In the genomic region with DNA sequence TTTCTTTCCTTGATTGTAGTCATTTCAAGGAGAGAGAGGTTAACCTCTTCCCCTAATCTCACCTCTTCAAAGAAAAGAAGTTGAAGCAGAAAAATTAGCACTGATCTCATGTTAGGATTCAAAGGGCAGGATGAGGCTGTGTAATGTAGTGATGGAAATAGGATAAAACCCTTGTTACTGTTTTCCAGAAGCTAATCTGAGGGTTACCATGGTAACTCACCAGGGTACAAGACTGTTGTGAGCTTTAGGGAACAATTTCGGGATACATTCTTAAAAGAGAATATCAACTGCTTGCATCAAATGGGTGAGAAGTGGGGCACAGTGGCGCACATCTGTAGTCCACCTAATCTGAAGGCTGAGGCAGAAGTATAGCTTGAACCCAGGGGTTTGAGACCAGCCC, we compare ENCODE assay signal across 29 cellular contexts.
DNase-seq lines count a peak whose midpoint lies in the region; ATAC-seq, FAIRE-seq and TF ChIP-seq lines count a peak whose summit lies in the region.
"Had no signal": no experiment of that assay in that cellular context is flagged by ENCODE, and none has a peak within 500 bp of the region (broad histone marks: within the 10 kb centered on the region; RNA-seq: fewer than 3 reads in every experiment).

No MANE protein-coding gene starts in this region.

- H3K14ac ChIP-seq in H9 (ENCODE audit: insufficient read depth, low read length) (peak overlapping the region; percentile 63; the same call in 1 of the 2 replicates), H1 (ENCODE audit: insufficient read length) (no peak overlapping the region)

- H3K9ac ChIP-seq in H9 (ENCODE audit: extremely low read depth, insufficient read length, low read length): no peak overlapping the region
- H3K9ac ChIP-seq in H1 (replicated peaks in 1 of 4; ENCODE audit: extremely low read depth in 1 of 4, low read depth in 3 of 4, low read length in 3 of 4): no peak overlapping the region
- H3K9ac ChIP-seq in PC-3 (ENCODE audit: low read length): no peak overlapping the region

- ATAC-seq in WTC11 (no peak; the same call in 1 of the 2 replicates), PC-3 (no peak), HG03439 (IDR thresholded peaks at IDR 0.05; ENCODE audit: unreplicated experiment) (no peak)
- ATAC-seq: A549; CD8-positive, alpha-beta T cell; GM12878; T-cell had no signal

- H3F3A ChIP-seq in PC-3 (ENCODE audit: low read length, unreplicated experiment): no peaks in the 10 kb centered on the region

- H3K4me1 ChIP-seq in H9 (ENCODE audit: insufficient read depth, low read length) (peaks cover 7% of the 10 kb centered on the region), H1 (replicated peaks in 1 of 4; ENCODE audit: control insufficient read depth in 3 of 4, insufficient read depth in 4 of 4, low read length in 3 of 4) (peaks cover 0 to 15% (median 5%) of the 10 kb centered on the region in 4 experiments; a peak in 4 of 7 replicates), PC-3 (ENCODE audit: insufficient read depth, low read length) (no peaks in the 10 kb centered on the region)
- H3K4me1 ChIP-seq: HAP-1 had no signal

- H2AFZ ChIP-seq in H9 (ENCODE audit: low read length) (no peak overlapping the region), H1 (ENCODE audit: low read length) (no peak overlapping the region), PC-3 (ENCODE audit: low read length) (no peak overlapping the region)
- H2AFZ ChIP-seq: PC-9 had no signal

- no peak overlapping the region for H4K91ac ChIP-seq in H9 (ENCODE audit: insufficient read length, low read depth, low read length)
- H4K91ac ChIP-seq in H1 (replicated peaks; ENCODE audit: insufficient read length, low read length): no peak overlapping the region

- TF ChIP-seq RAD21 in H1 (IDR thresholded peaks at IDR 0.05 in 1 of 2, conservative IDR thresholded peaks at IDR 0.05 in 1 of 2; ENCODE audit: low read depth in 2 of 2, low read length in 2 of 2): no peak

- H3K4ac ChIP-seq in H9 (ENCODE audit: low read depth, low read length) (no peak overlapping the region), H1 (replicated peaks; ENCODE audit: insufficient read length, low read depth, low read length) (no peak overlapping the region)

- no peak for DNase-seq in H9
- no peak for DNase-seq in WTC11 (ENCODE audit: low spot score)
- no peak for DNase-seq in H1 (ENCODE audit: low read depth in 1 of 2, low spot score in 2 of 2)
- DNase-seq in superior temporal gyrus (ENCODE audit: extremely low spot score): peak; percentile 70
- no peak for DNase-seq in PC-3
- no peak for DNase-seq in activated T-cell treated with anti-CD3 and anti-CD28 coated beads, Interleukin-2, amount 50 U/mL, for 24 hours
- DNase-seq: Caco-2; CD8-positive, alpha-beta T cell; EL; GDM1; HFFc6; Karpas-422; NCI-H1092 treated with DMSO at 0.1 percent for 48 hours; NCI-H1436; NCI-H187; NCI-H2171 treated with DMSO at 0.1 percent for 48 hours; NCI-H524 treated with DMSO at 0.1 percent for 48 hours; NCI-H774; PC-9; Right ventricle myocardium superior; RPMI8226; T-cell had no signal

- H3K79me2 ChIP-seq in H9 (ENCODE audit: insufficient read depth, low read length): peaks cover 4% of the 10 kb centered on the region; the same call in 1 of the 2 replicates
- H3K79me2 ChIP-seq in H1 (ENCODE audit: control insufficient read depth in 1 of 2, insufficient read depth in 2 of 2, low read length in 2 of 2): peaks cover 4 to 74% of the 10 kb centered on the region in 2 experiments; a peak in 3 of 4 replicates
- no peaks in the 10 kb centered on the region for H3K79me2 ChIP-seq in PC-3 (ENCODE audit: low read length)

- no peak for TF ChIP-seq CTCF in H9 (conservative IDR thresholded peaks at IDR 0.05)
- no peak for TF ChIP-seq CTCF in WTC11 (IDR thresholded peaks at IDR 0.05)
- TF ChIP-seq CTCF in H1 (IDR thresholded peaks at IDR 0.05; ENCODE audit: control extremely low read depth in 1 of 3, insufficient read depth in 1 of 3, low read depth in 1 of 3, low read length in 3 of 3): no peak
- TF ChIP-seq CTCF in PC-3 (conservative IDR thresholded peaks at IDR 0.05; ENCODE audit: low read depth, low read length): no peak

- FAIRE-seq in H1 (lab: Jason Lieb, UNC): peak; percentile 7
- FAIRE-seq: A549, GM12878 had no signal

- no peaks in the 10 kb centered on the region for H3K9me2 ChIP-seq in PC-3 (replicated peaks; ENCODE audit: low read length)

- H3K9me3 ChIP-seq in H9 (ENCODE audit: control insufficient read depth, low read depth, low read length): no peaks in the 10 kb centered on the region
- H3K9me3 ChIP-seq in H1 (ENCODE audit: insufficient read depth in 2 of 2, low read depth in 1 of 2, low read length in 1 of 2): no peaks in the 10 kb centered on the region
- H3K9me3 ChIP-seq in PC-3 (ENCODE audit: low read length): no peaks in the 10 kb centered on the region
- H3K9me3 ChIP-seq: A549, Caco-2, HAP-1, SJSA1 had no signal

- H3K27ac ChIP-seq in H9 (ENCODE audit: insufficient read length, low read depth, low read length) (no peak overlapping the region), H1 (ENCODE audit: low read depth, low read length) (peak overlapping the region; percentile 55; the same call in 1 of the 2 replicates), PC-3 (ENCODE audit: low read length) (no peak overlapping the region)
- H3K27ac ChIP-seq: C4-2B, PC-9, SJSA1 had no signal

- CTCF ChIA-PET in WTC11 (lab: Charles Lee) (interaction anchor here (0.5 to 1.0 kb wide), 2 partner anchors 18 to 76 kb away, joined by 3 read pairs; no protein-coding TSS in a partner anchor), H1 (lab: Charles Lee; ENCODE audit: partially characterized antibody) (interaction anchor here (0.6 to 1.3 kb wide), 3 partner anchors 9 to 224 kb away, joined by 3 to 5 read pairs (median 3); no protein-coding TSS in a partner anchor), PC-3 (lab: Charles Lee) (interaction anchor here (0.6 kb wide), 1 partner anchor 68 kb away, joined by 3 read pairs; no protein-coding TSS in a partner anchor)

- H3K18ac ChIP-seq in H9 (ENCODE audit: insufficient read length, low read depth, low read length) (peak overlapping the region; percentile 94), H1 (ENCODE audit: extremely low read depth, low read length) (no peak overlapping the region)

- H2AK5ac ChIP-seq in H9 (ENCODE audit: insufficient read length, low read length): no peak overlapping the region
- H2AK5ac ChIP-seq in H1 (ENCODE audit: low read depth, low read length): peak overlapping the region; percentile 54; the same call in 1 of the 2 replicates

- H3K36me3 ChIP-seq in H1 (ENCODE audit: control insufficient read depth in 2 of 4, insufficient read depth in 4 of 4, low read length in 3 of 4) (no peaks in the 10 kb centered on the region), PC-3 (ENCODE audit: low read depth, low read length) (no peaks in the 10 kb centered on the region)
- H3K36me3 ChIP-seq: HAP-1, SJSA1 had no signal

- no peak overlapping the region for H2BK120ac ChIP-seq in H9 (ENCODE audit: low read depth, low read length, poor library complexity, severe bottlenecking)
- H2BK120ac ChIP-seq in H1 (replicated peaks; ENCODE audit: low read depth, low read length): no peak overlapping the region

- no peak overlapping the region for H3T11ph ChIP-seq in H9 (ENCODE audit: low read length)

- no peak overlapping the region for H3K4me2 ChIP-seq in H9 (ENCODE audit: insufficient read depth, insufficient read length, low read length)
- no peak overlapping the region for H3K4me2 ChIP-seq in H1 (ENCODE audit: insufficient read depth in 1 of 2, low read depth in 2 of 2, low read length in 2 of 2)
- H3K4me2 ChIP-seq in PC-3 (ENCODE audit: low read length): no peak overlapping the region
- H3K4me2 ChIP-seq: A549, PC-9 had no signal

- TF ChIP-seq POLR2A in H1 (IDR thresholded peaks at IDR 0.05; ENCODE audit: control extremely low read depth in 1 of 2, low read depth in 2 of 2, low read length in 2 of 2): no peak

- H3K23me2 ChIP-seq in H9 (ENCODE audit: insufficient read length, low read depth, low read length, poor library complexity, severe bottlenecking) (no peaks in the 10 kb centered on the region), H1 (ENCODE audit: low read depth, low read length) (no peaks in the 10 kb centered on the region)

- H3K23ac ChIP-seq in H9 (ENCODE audit: insufficient read length, low read depth, low read length) (no peak overlapping the region), H1 (ENCODE audit: insufficient read length) (no peak overlapping the region)

- BruUV-seq in PC-3 (replicated peaks; lab: Mats Ljungman, UMichigan): no TSS peak

- no peaks in the 10 kb centered on the region for H3K27me3 ChIP-seq in H9 (ENCODE audit: insufficient read depth, low read length)
- H3K27me3 ChIP-seq in H1 (replicated peaks in 1 of 4; ENCODE audit: control insufficient read depth in 3 of 4, extremely low read depth in 1 of 4, insufficient read depth in 3 of 4, low read length in 3 of 4): no peaks in the 10 kb centered on the region
- H3K27me3 ChIP-seq in PC-3 (ENCODE audit: low read length): no peaks in the 10 kb centered on the region
- H3K27me3 ChIP-seq: SJSA1 had no signal

- H4K8ac ChIP-seq in H9 (replicated peaks; ENCODE audit: insufficient read length, low read depth, low read length) (no peak overlapping the region), H1 (ENCODE audit: extremely low read depth, insufficient read depth, low read length) (no peak overlapping the region)

- H2BK15ac ChIP-seq in H9 (ENCODE audit: low read depth, low read length): no peak overlapping the region
- no peak overlapping the region for H2BK15ac ChIP-seq in H1 (ENCODE audit: low read length)

- H3K4me3 Mint-ChIP-seq in H9 (no peak overlapping the region), WTC11 (no peak overlapping the region)
- no peak overlapping the region for H3K4me3 Mint-ChIP-seq in activated T-cell treated with anti-CD3 and anti-CD28 coated beads, Interleukin-2, amount 50 U/mL, for 24 hours
- H3K4me3 Mint-ChIP-seq: B cell; CD8-positive, alpha-beta T cell; HFFc6; T-cell had no signal

- POLR2A ChIA-PET in WTC11 (lab: Charles Lee) (interaction anchor here (1.0 to 1.7 kb wide), 2 partner anchors 9 to 21 kb away, joined by 4 read pairs; no protein-coding TSS in a partner anchor), H1 (lab: Charles Lee; ENCODE audit: partially characterized antibody) (interaction anchor here (0.7 to 1.5 kb wide), 3 partner anchors 16 to 54 kb away, joined by 3 to 4 read pairs (median 4); no protein-coding TSS in a partner anchor), PC-3 (lab: Charles Lee; ENCODE audit: unreplicated experiment) (no interaction called here)

- H3K27ac Mint-ChIP-seq in H9: peak overlapping the region; percentile 46 to 92 (median 78); a peak in 5 of 7 replicates
- peak overlapping the region; percentile 13; the same call in 1 of the 2 replicates for H3K27ac Mint-ChIP-seq in WTC11
- H3K27ac Mint-ChIP-seq in activated T-cell treated with anti-CD3 and anti-CD28 coated beads, Interleukin-2, amount 50 U/mL, for 24 hours: no peak overlapping the region
- H3K27ac Mint-ChIP-seq: B cell; CD8-positive, alpha-beta T cell; HFFc6; T-cell had no signal

- no peaks in the 10 kb centered on the region for H3K9me3 Mint-ChIP-seq in H9
- no peaks in the 10 kb centered on the region for H3K9me3 Mint-ChIP-seq in WTC11
- no peaks in the 10 kb centered on the region for H3K9me3 Mint-ChIP-seq in activated T-cell treated with anti-CD3 and anti-CD28 coated beads, Interleukin-2, amount 50 U/mL, for 24 hours
- H3K9me3 Mint-ChIP-seq: HFFc6 had no signal

- intact Hi-C loops in PC-3 (cut with micrococcal nuclease): no loop called here

- H2BK5ac ChIP-seq in H9 (ENCODE audit: insufficient read length, low read length) (no peak overlapping the region), H1 (ENCODE audit: low read depth, low read length) (no peak overlapping the region)

- no peak for TF ChIP-seq EP300 in H1 (IDR thresholded peaks at IDR 0.05; ENCODE audit: borderline replicate concordance in 1 of 2, low read depth in 2 of 2, low read length in 2 of 2)

- H3K56ac ChIP-seq in H9 (ENCODE audit: insufficient read length, low read depth, low read length) (no peak overlapping the region), H1 (replicated peaks; ENCODE audit: insufficient read length, low read depth, low read length) (no peak overlapping the region)

- H4K20me1 ChIP-seq in H9 (ENCODE audit: control insufficient read depth, insufficient read depth, insufficient read length) (no peaks in the 10 kb centered on the region), H1 (replicated peaks in 1 of 2; ENCODE audit: control insufficient read depth in 1 of 2, insufficient read depth in 2 of 2, low read length in 2 of 2) (no peaks in the 10 kb centered on the region), PC-3 (ENCODE audit: low read length) (no peaks in the 10 kb centered on the region)

- no peaks in the 10 kb centered on the region for H3K79me1 ChIP-seq in H9 (ENCODE audit: insufficient read depth, low read depth, low read length, poor library complexity, severe bottlenecking)
- peaks cover 3% of the 10 kb centered on the region; the same call in 1 of the 2 replicates for H3K79me1 ChIP-seq in H1 (ENCODE audit: low read depth, low read length)

- H2BK12ac ChIP-seq in H9 (ENCODE audit: insufficient read length, low read depth, low read length): no peak overlapping the region
- no peak overlapping the region; the same call in 1 of the 2 replicates for H2BK12ac ChIP-seq in H1 (ENCODE audit: low read depth, low read length)

- H3K27me3 Mint-ChIP-seq in H9 (ENCODE audit: low read depth): no peaks in the 10 kb centered on the region
- H3K27me3 Mint-ChIP-seq in WTC11 (ENCODE audit: low read depth): no peaks in the 10 kb centered on the region
- H3K27me3 Mint-ChIP-seq in activated T-cell treated with anti-CD3 and anti-CD28 coated beads, Interleukin-2, amount 50 U/mL, for 24 hours: no peaks in the 10 kb centered on the region
- H3K27me3 Mint-ChIP-seq: B cell, T-cell had no signal

- H3K4me1 Mint-ChIP-seq in H9 (peaks cover 50 to 52% of the 10 kb centered on the region in 2 experiments), WTC11 (peaks cover 70% of the 10 kb centered on the region)
- H3K4me1 Mint-ChIP-seq in activated T-cell treated with anti-CD3 and anti-CD28 coated beads, Interleukin-2, amount 50 U/mL, for 24 hours (ENCODE audit: low read depth): peaks cover 19% of the 10 kb centered on the region

- H3K4me3 ChIP-seq in H1 (ENCODE audit: extremely low read depth in 1 of 4, insufficient read depth in 2 of 4, low read depth in 3 of 4, low read length in 4 of 4) (no peak overlapping the region), PC-3 (ENCODE audit: low read length) (no peak overlapping the region)
- H3K4me3 ChIP-seq: A549, GM12878, HAP-1, PC-9, SJSA1 had no signal

- H4K5ac ChIP-seq in H9 (ENCODE audit: insufficient read length, low read depth, low read length) (no peak overlapping the region), H1 (ENCODE audit: insufficient read length, low read depth, low read length) (no peak overlapping the region)

- no peak overlapping the region for H2BK20ac ChIP-seq in H9 (ENCODE audit: low read depth, low read length, poor library complexity, severe bottlenecking)
- no peak overlapping the region for H2BK20ac ChIP-seq in H1 (ENCODE audit: low read length)

- peaks cover 0 to 8% (median 7%) of the 10 kb centered on the region in 3 experiments; a peak in 4 of 7 replicates for H3K36me3 Mint-ChIP-seq in H9 (ENCODE audit: insufficient read depth in 1 of 3, low read depth in 3 of 3)
- H3K36me3 Mint-ChIP-seq in WTC11: peaks cover 3% of the 10 kb centered on the region
- no peaks in the 10 kb centered on the region for H3K36me3 Mint-ChIP-seq in activated T-cell treated with anti-CD3 and anti-CD28 coated beads, Interleukin-2, amount 50 U/mL, for 24 hours (ENCODE audit: low read depth)
- H3K36me3 Mint-ChIP-seq: T-cell had no signal

- WGBS in H9 (ENCODE audit: extremely low coverage, insufficient read length, low lambda C conversion rate): no CpG with 5 or more reads among the region's 2 CpGs
- 94% methylated on average over 2 of the region's 2 CpGs; no CpG with 5 or more reads in 1 of the 2 experiments for WGBS in H1 (ENCODE audit: extremely low coverage in 1 of 2, insufficient coverage in 1 of 2, insufficient read length in 1 of 2, insufficient replicate concordance in 2 of 2, low coverage in 1 of 2, low lambda C conversion rate in 2 of 2, missing lambda C conversion rate in 1 of 2), 2 experiments
